ENCODE assay signal across 9 cellular contexts in genomic region chr2:42917374-42918017, GRCh38.
A peak's percentile ranks its signal among the peaks of the same experiment; 100 is the strongest.
DNase-seq lines count a peak whose midpoint lies in the region; ATAC-seq and TF ChIP-seq lines count a peak whose summit lies in the region.
"Had no signal": no experiment of that assay in that cellular context is flagged by ENCODE, and none has a peak within 500 bp of the region (broad histone marks: within the 10 kb centered on the region; RNA-seq: fewer than 3 reads in every experiment).

No MANE protein-coding gene starts in this region.

- no peaks in the 10 kb centered on the region for H3K36me3 Mint-ChIP-seq in chondrocyte (ENCODE audit: low read depth)
- H3K36me3 Mint-ChIP-seq: memory B cell had no signal

- H3K9me3 ChIP-seq in Peyer's patch (no peaks in the 10 kb centered on the region), sigmoid colon (no peaks in the 10 kb centered on the region)

- no peaks in the 10 kb centered on the region for H3K9me3 Mint-ChIP-seq in chondrocyte (ENCODE audit: low read depth)
- H3K9me3 Mint-ChIP-seq: memory B cell had no signal

- peak; percentile 17 to 25 for TF ChIP-seq POLR2A in Peyer's patch (IDR thresholded peaks at IDR 0.05)
- TF ChIP-seq POLR2A in sigmoid colon (IDR thresholded peaks at IDR 0.05): no peak

- H3K27me3 Mint-ChIP-seq in chondrocyte (ENCODE audit: low read depth): no peaks in the 10 kb centered on the region

- ATAC-seq in GM18520 (IDR thresholded peaks at IDR 0.05; ENCODE audit: unreplicated experiment): peak; percentile 44

- intact Hi-C loops in sigmoid colon (cut with DNase I): no loop called here

- TF ChIP-seq CTCF in Peyer's patch (IDR thresholded peaks at IDR 0.05) (no peak), sigmoid colon (IDR thresholded peaks at IDR 0.05) (no peak), chondrocyte (IDR thresholded peaks at IDR 0.05) (no peak)

- 70 to 79% methylated on average over 11 of the region's 11 CpGs for WGBS in sigmoid colon, 2 donors

- no peak overlapping the region for H3K4me3 Mint-ChIP-seq in chondrocyte (ENCODE audit: unreplicated experiment)
- H3K4me3 Mint-ChIP-seq: memory B cell had no signal

- DNase-seq in Peyer's patch: peak in 1 of 3 donors; percentile 84
- peak; percentile 92 for DNase-seq in glomerular visceral epithelial cell (ENCODE audit: extremely low spot score)
- peak; percentile 84 for DNase-seq in sigmoid colon
- DNase-seq in NCI-H2227 treated with DMSO at 0.1 percent for 48 hours (lab: John Stamatoyannopoulos, UW): no peak
- DNase-seq in NCI-H1092 treated with DMSO at 0.1 percent for 48 hours (lab: John Stamatoyannopoulos, UW): no peak
- DNase-seq in chondrocyte (ENCODE audit: low spot score): no peak
- no peak for DNase-seq in activated CD8-positive, alpha-beta memory T cell treated with anti-CD3 and anti-CD28 coated beads, Interleukin-2, amount 50 U/mL, for 48 hours

- H3K4me1 ChIP-seq in Peyer's patch (peaks cover 0 to 23% (median 3%) of the 10 kb centered on the region in 4 donors), sigmoid colon (peaks cover 0 to 25% (median 14%) of the 10 kb centered on the region in 4 donors)

- H3K4me1 Mint-ChIP-seq in chondrocyte (ENCODE audit: low read depth): peaks cover 14% of the 10 kb centered on the region

- TF ChIP-seq EP300 in sigmoid colon (IDR thresholded peaks at IDR 0.05): no peak

- H3K4me3 ChIP-seq in Peyer's patch: peak overlapping the region in 1 of 4 donors; percentile 20
- H3K4me3 ChIP-seq in sigmoid colon: peak overlapping the region in 2 of 4 donors; percentile 5 to 6

- H3K36me3 ChIP-seq in Peyer's patch (no peaks in the 10 kb centered on the region), sigmoid colon (no peaks in the 10 kb centered on the region)

- H3K27ac ChIP-seq in Peyer's patch (peak overlapping the region; percentile 1 to 79 (median 30)), sigmoid colon (peak overlapping the region; percentile 23 to 62 (median 54))

- no peak overlapping the region for H3K27ac Mint-ChIP-seq in chondrocyte (ENCODE audit: unreplicated experiment)
- H3K27ac Mint-ChIP-seq: memory B cell had no signal

- no peaks in the 10 kb centered on the region for H3K27me3 ChIP-seq in Peyer's patch
- H3K27me3 ChIP-seq in sigmoid colon: no peaks in the 10 kb centered on the region

Comparison
In these comparisons a context has a peak if more than half of its experiments do, and no peak if none do; other contexts are left out.
1. DNase-seq: peak in glomerular visceral epithelial cell (single experiment) and sigmoid colon (single experiment); none in NCI-H2227 treated with DMSO at 0.1 percent for 48 hours (single experiment), NCI-H1092 treated with DMSO at 0.1 percent for 48 hours (single experiment), chondrocyte (single experiment) and activated CD8-positive, alpha-beta memory T cell treated with anti-CD3 and anti-CD28 coated beads, Interleukin-2, amount 50 U/mL, for 48 hours (single experiment).
2. POLR2A ChIP-seq: peak in Peyer's patch (2 of 2); none in sigmoid colon (0 of 2).